1 cellular context compared by ENCODE assay signal in the genomic region with DNA sequence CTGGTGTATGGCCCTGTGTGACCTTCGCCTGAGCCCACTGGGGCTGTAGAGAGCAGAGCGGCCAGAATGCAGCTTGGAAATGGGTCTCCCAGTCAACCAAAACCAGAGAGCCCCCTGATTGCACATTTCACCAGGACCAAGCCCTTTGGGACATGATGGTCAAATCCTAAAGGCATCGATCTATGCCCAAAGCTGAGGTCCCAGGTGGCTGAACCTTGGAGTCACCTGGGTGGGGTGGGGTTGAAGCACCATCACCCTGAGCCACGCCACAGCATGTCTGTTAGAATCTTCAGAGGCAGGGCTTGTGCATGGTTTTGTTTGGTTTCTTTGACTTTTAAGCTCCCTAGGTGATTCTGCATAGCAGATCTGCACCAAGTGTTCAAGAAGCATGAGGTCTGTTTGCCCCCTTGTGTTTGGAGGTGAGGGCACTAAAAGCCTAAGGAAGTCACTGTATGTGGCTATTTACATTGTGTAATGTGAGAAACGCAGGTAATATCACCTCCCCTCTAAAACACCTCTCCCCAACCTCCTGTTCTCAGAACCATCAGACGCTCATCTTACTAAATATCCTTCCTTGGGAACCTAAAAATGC.
TF ChIP-seq lines count a peak whose summit lies in the region.

No MANE protein-coding gene starts in this region.

TF ChIP-seq in HCT116, 20 proteins besides CTCF, POLR2A, EP300 and RAD21 (continued from another document):
- TF ChIP-seq, protein P1, sequence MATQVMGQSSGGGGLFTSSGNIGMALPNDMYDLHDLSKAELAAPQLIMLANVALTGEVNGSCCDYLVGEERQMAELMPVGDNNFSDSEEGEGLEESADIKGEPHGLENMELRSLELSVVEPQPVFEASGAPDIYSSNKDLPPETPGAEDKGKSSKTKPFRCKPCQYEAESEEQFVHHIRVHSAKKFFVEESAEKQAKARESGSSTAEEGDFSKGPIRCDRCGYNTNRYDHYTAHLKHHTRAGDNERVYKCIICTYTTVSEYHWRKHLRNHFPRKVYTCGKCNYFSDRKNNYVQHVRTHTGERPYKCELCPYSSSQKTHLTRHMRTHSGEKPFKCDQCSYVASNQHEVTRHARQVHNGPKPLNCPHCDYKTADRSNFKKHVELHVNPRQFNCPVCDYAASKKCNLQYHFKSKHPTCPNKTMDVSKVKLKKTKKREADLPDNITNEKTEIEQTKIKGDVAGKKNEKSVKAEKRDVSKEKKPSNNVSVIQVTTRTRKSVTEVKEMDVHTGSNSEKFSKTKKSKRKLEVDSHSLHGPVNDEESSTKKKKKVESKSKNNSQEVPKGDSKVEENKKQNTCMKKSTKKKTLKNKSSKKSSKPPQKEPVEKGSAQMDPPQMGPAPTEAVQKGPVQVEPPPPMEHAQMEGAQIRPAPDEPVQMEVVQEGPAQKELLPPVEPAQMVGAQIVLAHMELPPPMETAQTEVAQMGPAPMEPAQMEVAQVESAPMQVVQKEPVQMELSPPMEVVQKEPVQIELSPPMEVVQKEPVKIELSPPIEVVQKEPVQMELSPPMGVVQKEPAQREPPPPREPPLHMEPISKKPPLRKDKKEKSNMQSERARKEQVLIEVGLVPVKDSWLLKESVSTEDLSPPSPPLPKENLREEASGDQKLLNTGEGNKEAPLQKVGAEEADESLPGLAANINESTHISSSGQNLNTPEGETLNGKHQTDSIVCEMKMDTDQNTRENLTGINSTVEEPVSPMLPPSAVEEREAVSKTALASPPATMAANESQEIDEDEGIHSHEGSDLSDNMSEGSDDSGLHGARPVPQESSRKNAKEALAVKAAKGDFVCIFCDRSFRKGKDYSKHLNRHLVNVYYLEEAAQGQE (IDR thresholded peaks at IDR 0.05; ENCODE audit: low read depth): no peak
- TF ChIP-seq TCF7L2 (IDR thresholded peaks at IDR 0.05; ENCODE audit: borderline replicate concordance, extremely low read depth, insufficient read depth, insufficient read length) (no peak), YY1 (IDR thresholded peaks at IDR 0.05; ENCODE audit: extremely low read depth, insufficient replicate concordance, low read depth, low read length) (no peak), FOSL1 (IDR thresholded peaks at IDR 0.05; ENCODE audit: low read depth) (no peak), EZH2phosphoT487 (IDR thresholded peaks at IDR 0.05; ENCODE audit: borderline replicate concordance) (no peak), ZFX (IDR thresholded peaks at IDR 0.05) (no peak), JUND (IDR thresholded peaks at IDR 0.05) (no peak)
- TF ChIP-seq, protein P2, sequence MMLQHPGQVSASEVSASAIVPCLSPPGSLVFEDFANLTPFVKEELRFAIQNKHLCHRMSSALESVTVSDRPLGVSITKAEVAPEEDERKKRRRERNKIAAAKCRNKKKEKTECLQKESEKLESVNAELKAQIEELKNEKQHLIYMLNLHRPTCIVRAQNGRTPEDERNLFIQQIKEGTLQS (IDR thresholded peaks at IDR 0.05): no peak
- TF ChIP-seq, protein P3, sequence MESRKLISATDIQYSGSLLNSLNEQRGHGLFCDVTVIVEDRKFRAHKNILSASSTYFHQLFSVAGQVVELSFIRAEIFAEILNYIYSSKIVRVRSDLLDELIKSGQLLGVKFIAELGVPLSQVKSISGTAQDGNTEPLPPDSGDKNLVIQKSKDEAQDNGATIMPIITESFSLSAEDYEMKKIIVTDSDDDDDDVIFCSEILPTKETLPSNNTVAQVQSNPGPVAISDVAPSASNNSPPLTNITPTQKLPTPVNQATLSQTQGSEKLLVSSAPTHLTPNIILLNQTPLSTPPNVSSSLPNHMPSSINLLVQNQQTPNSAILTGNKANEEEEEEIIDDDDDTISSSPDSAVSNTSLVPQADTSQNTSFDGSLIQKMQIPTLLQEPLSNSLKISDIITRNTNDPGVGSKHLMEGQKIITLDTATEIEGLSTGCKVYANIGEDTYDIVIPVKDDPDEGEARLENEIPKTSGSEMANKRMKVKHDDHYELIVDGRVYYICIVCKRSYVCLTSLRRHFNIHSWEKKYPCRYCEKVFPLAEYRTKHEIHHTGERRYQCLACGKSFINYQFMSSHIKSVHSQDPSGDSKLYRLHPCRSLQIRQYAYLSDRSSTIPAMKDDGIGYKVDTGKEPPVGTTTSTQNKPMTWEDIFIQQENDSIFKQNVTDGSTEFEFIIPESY (IDR thresholded peaks at IDR 0.05; ENCODE audit: extremely low read depth, insufficient replicate concordance, low read length): no peak
